ENCODE assay signal across 8 cellular contexts in genomic region chr16:2842340-2843000, GRCh38. TPM values are rescaled to one million over a fixed set of nuclear protein-coding genes. Genes with fewer than 3 reads are reported as not detected.
DNase-seq lines count a peak whose midpoint lies in the region; ATAC-seq, FAIRE-seq and TF ChIP-seq lines count a peak whose summit lies in the region.

No MANE protein-coding gene starts in this region.

- ATAC-seq in gastrocnemius medialis (no peak), GM21576 (IDR thresholded peaks at IDR 0.05; ENCODE audit: unreplicated experiment) (no peak), HG02885 (IDR thresholded peaks at IDR 0.05; ENCODE audit: poor library complexity, unreplicated experiment) (no peak)

- TF ChIP-seq POLR2A in gastrocnemius medialis (IDR thresholded peaks at IDR 0.05): no peak

- intact Hi-C loops in OCI-LY7 (cut with micrococcal nuclease; ENCODE audit: unreplicated experiment) (no loop called here), gastrocnemius medialis (cut with DNase I; ENCODE audit: low total_unique reads) (no loop called here)
- intact Hi-C loops in activated T-helper 2 cell treated with anti-CD3 and anti-CD28 coated beads, Interferon-gamma antibody, Interleukin-2, Interleukin-4, amounts not matched to agents 10 μg/mL and 5 μg/mL and 100 μg/mL, durations not matched to agents 14 hours and 24 hours and 36 hours (cut with micrococcal nuclease): no loop called here

- peaks cover 33% of the 10 kb centered on the region for H3K4me1 Mint-ChIP-seq in activated T-helper 2 cell treated with anti-CD3 and anti-CD28 coated beads, Interferon-gamma antibody, Interleukin-2, Interleukin-4, amounts not matched to agents 10 μg/mL and 5 μg/mL and 100 μg/mL, durations not matched to agents 14 hours and 24 hours and 36 hours (ENCODE audit: low read depth)

- H3K9me2 ChIP-seq in OCI-LY7 (ENCODE audit: insufficient read depth, low read length): no peaks in the 10 kb centered on the region

- H3K27me3 Mint-ChIP-seq in activated T-helper 2 cell treated with anti-CD3 and anti-CD28 coated beads, Interferon-gamma antibody, Interleukin-2, Interleukin-4, amounts not matched to agents 10 μg/mL and 5 μg/mL and 100 μg/mL, durations not matched to agents 14 hours and 24 hours and 36 hours (ENCODE audit: low read depth): no peaks in the 10 kb centered on the region

- peaks cover 3% of the 10 kb centered on the region for H3K9me3 Mint-ChIP-seq in activated T-helper 2 cell treated with anti-CD3 and anti-CD28 coated beads, Interferon-gamma antibody, Interleukin-2, Interleukin-4, amounts not matched to agents 10 μg/mL and 5 μg/mL and 100 μg/mL, durations not matched to agents 14 hours and 24 hours and 36 hours

- H3K36me3 Mint-ChIP-seq in activated T-helper 2 cell treated with anti-CD3 and anti-CD28 coated beads, Interferon-gamma antibody, Interleukin-2, Interleukin-4, amounts not matched to agents 10 μg/mL and 5 μg/mL and 100 μg/mL, durations not matched to agents 14 hours and 24 hours and 36 hours (ENCODE audit: low read depth): no peaks in the 10 kb centered on the region

- H3K9me3 ChIP-seq in OCI-LY7 (ENCODE audit: low read length): no peaks in the 10 kb centered on the region
- no peaks in the 10 kb centered on the region for H3K9me3 ChIP-seq in gastrocnemius medialis

- no peaks in the 10 kb centered on the region for H3K4me1 ChIP-seq in OCI-LY7 (ENCODE audit: insufficient read depth, low read length, poor library complexity, severe bottlenecking)
- H3K4me1 ChIP-seq in gastrocnemius medialis: no peaks in the 10 kb centered on the region

- peak overlapping the region; percentile 71 for H3K27ac Mint-ChIP-seq in activated T-helper 2 cell treated with anti-CD3 and anti-CD28 coated beads, Interferon-gamma antibody, Interleukin-2, Interleukin-4, amounts not matched to agents 10 μg/mL and 5 μg/mL and 100 μg/mL, durations not matched to agents 14 hours and 24 hours and 36 hours

- peaks cover 0 to 25% (median 0%) of the 10 kb centered on the region in 3 donors for H3K27me3 ChIP-seq in gastrocnemius medialis

- H2AFZ ChIP-seq in OCI-LY7 (ENCODE audit: low read length): no peak overlapping the region

- CTCF ChIA-PET in OCI-LY7 (lab: Charles Lee; ENCODE audit: unreplicated experiment): no interaction called here

- no peaks in the 10 kb centered on the region for H3K36me3 ChIP-seq in OCI-LY7 (ENCODE audit: insufficient read depth, low read length)
- H3K36me3 ChIP-seq in gastrocnemius medialis: no peaks in the 10 kb centered on the region

- peak overlapping the region; percentile 65 for H3K4me3 Mint-ChIP-seq in activated T-helper 2 cell treated with anti-CD3 and anti-CD28 coated beads, Interferon-gamma antibody, Interleukin-2, Interleukin-4, amounts not matched to agents 10 μg/mL and 5 μg/mL and 100 μg/mL, durations not matched to agents 14 hours and 24 hours and 36 hours (ENCODE audit: low read depth)

- DNase-seq in D341Med (ENCODE audit: low spot score): peak; percentile 59
- peak; percentile 50 for DNase-seq in OCI-LY7 (ENCODE audit: low spot score)
- peak; percentile 56 for DNase-seq in activated T-helper 2 cell treated with anti-CD3 and anti-CD28 coated beads, Interferon-gamma antibody, Interleukin-2, Interleukin-4, amounts not matched to agents 10 μg/mL and 5 μg/mL and 100 μg/mL, durations not matched to agents 14 hours and 24 hours and 36 hours (ENCODE audit: low spot score)
- DNase-seq in foreskin melanocyte: peak; percentile 24
- no peak for DNase-seq in gastrocnemius medialis
- no peak for DNase-seq in frontal cortex (ENCODE audit: low spot score in 2 of 2)

- in situ Hi-C loops in gastrocnemius medialis (cut with MboI; ENCODE audit: low sequenced_read_pairs in 4 of 4): no loop called here

- H3K4me3 ChIP-seq in OCI-LY7 (ENCODE audit: low read depth, low read length, poor library complexity, severe bottlenecking): no peak overlapping the region
- peak overlapping the region in 3 of 4 donors; percentile 25 to 37 (median 35) for H3K4me3 ChIP-seq in gastrocnemius medialis

- peak; percentile 77 for TF ChIP-seq CTCF in OCI-LY7 (conservative IDR thresholded peaks at IDR 0.05; ENCODE audit: low read length)
- TF ChIP-seq CTCF in gastrocnemius medialis (IDR thresholded peaks at IDR 0.05 in 4 of 5, conservative IDR thresholded peaks at IDR 0.05 in 1 of 5): peak in 4 of 5 experiments; percentile 37 to 54 (median 44)

- POLR2A ChIA-PET in OCI-LY7 (lab: Charles Lee): no interaction called here

- no TSS peak for BruUV-seq in OCI-LY7 (replicated peaks; lab: Mats Ljungman, UMichigan)

- no peaks in the 10 kb centered on the region for H3K79me2 ChIP-seq in OCI-LY7 (ENCODE audit: insufficient read depth, low read depth, low read length)

- H3K27ac ChIP-seq in OCI-LY7 (ENCODE audit: low read depth, low read length, poor library complexity, severe bottlenecking) (no peak overlapping the region), gastrocnemius medialis (no peak overlapping the region)

- no peaks in the 10 kb centered on the region for H4K20me1 ChIP-seq in OCI-LY7 (ENCODE audit: insufficient read depth, low read length)

- FAIRE-seq in frontal cortex (lab: Jason Lieb, UNC): no peak

- H3K4me2 ChIP-seq in OCI-LY7 (ENCODE audit: low read length): no peak overlapping the region

RNA-seq across cellular contexts. Expression of gene ZG16B, which starts 12.4 kb away (rescaled TPM):
- total RNA-seq in OCI-LY7 (2014; rRNA removed; shearing (Covaris generic)): 1.2 and 4.0 TPM in 2 replicates
- total RNA-seq in OCI-LY7 (2022) (2.5 and 2.6 TPM in 2 replicates), gastrocnemius medialis (not detected), frontal cortex (not detected)
- total RNA-seq in activated T-helper 2 cell treated with anti-CD3 and anti-CD28 coated beads, Interferon-gamma antibody, Interleukin-2, Interleukin-4, amounts not matched to agents 10 μg/mL and 5 μg/mL and 100 μg/mL, durations not matched to agents 14 hours and 24 hours and 36 hours: 7.7 and 8.6 TPM in 2 replicates

RNA-seq across cellular contexts. Expression of gene PRSS22, which starts 15.5 kb away (rescaled TPM):
- not detected in 2 replicates for total RNA-seq in OCI-LY7 (2014; rRNA removed; shearing (Covaris generic))
- total RNA-seq in OCI-LY7 (2022) (not detected in 2 replicates), gastrocnemius medialis (not detected), frontal cortex (not detected)
- not detected in 2 replicates for total RNA-seq in activated T-helper 2 cell treated with anti-CD3 and anti-CD28 coated beads, Interferon-gamma antibody, Interleukin-2, Interleukin-4, amounts not matched to agents 10 μg/mL and 5 μg/mL and 100 μg/mL, durations not matched to agents 14 hours and 24 hours and 36 hours

RNA-seq across cellular contexts. Expression of gene PRSS21, which starts 25.4 kb away (rescaled TPM):
- total RNA-seq in OCI-LY7 (2014; rRNA removed; shearing (Covaris generic)): 44.5 and 68.7 TPM in 2 replicates
- total RNA-seq in OCI-LY7 (2022) (69.6 and 75.1 TPM in 2 replicates), gastrocnemius medialis (not detected), frontal cortex (not detected)
- total RNA-seq in activated T-helper 2 cell treated with anti-CD3 and anti-CD28 coated beads, Interferon-gamma antibody, Interleukin-2, Interleukin-4, amounts not matched to agents 10 μg/mL and 5 μg/mL and 100 μg/mL, durations not matched to agents 14 hours and 24 hours and 36 hours: 11.4 and 11.5 TPM in 2 replicates

RNA-seq across cellular contexts. Expression of gene FLYWCH2, which starts 40.5 kb away (rescaled TPM):
- 38.7 and 44.9 TPM in 2 replicates for total RNA-seq in OCI-LY7 (2014; rRNA removed; shearing (Covaris generic))
- total RNA-seq in OCI-LY7 (2022) (22.3 and 23.9 TPM in 2 replicates), gastrocnemius medialis (10 to 100 TPM; 19.5 to 54.5 (median 30.2) TPM), frontal cortex (46.5 TPM)
- 21.0 and 23.6 TPM in 2 replicates for total RNA-seq in activated T-helper 2 cell treated with anti-CD3 and anti-CD28 coated beads, Interferon-gamma antibody, Interleukin-2, Interleukin-4, amounts not matched to agents 10 μg/mL and 5 μg/mL and 100 μg/mL, durations not matched to agents 14 hours and 24 hours and 36 hours

RNA-seq across cellular contexts. Expression of gene PRSS41, which starts 44.2 kb away (rescaled TPM):
- total RNA-seq in OCI-LY7 (2014; rRNA removed; shearing (Covaris generic)): not detected in 2 replicates
- total RNA-seq in OCI-LY7 (2022): not detected in 2 replicates
- total RNA-seq in activated T-helper 2 cell treated with anti-CD3 and anti-CD28 coated beads, Interferon-gamma antibody, Interleukin-2, Interleukin-4, amounts not matched to agents 10 μg/mL and 5 μg/mL and 100 μg/mL, durations not matched to agents 14 hours and 24 hours and 36 hours: not detected in 2 replicates
- total RNA-seq in gastrocnemius medialis: not detected
- total RNA-seq in frontal cortex: not detected

Comparison
In these comparisons a context has a peak if more than half of its experiments do, and no peak if none do; other contexts are left out.
1. DNase-seq: peak in D341Med (single experiment), OCI-LY7 (single experiment), activated T-helper 2 cell treated with anti-CD3 and anti-CD28 coated beads, Interferon-gamma antibody, Interleukin-2, Interleukin-4, amounts not matched to agents 10 μg/mL and 5 μg/mL and 100 μg/mL, durations not matched to agents 14 hours and 24 hours and 36 hours (single experiment) and foreskin melanocyte (single experiment); none in gastrocnemius medialis (0 of 2) and frontal cortex (0 of 2).
2. RNA of gene PRSS21, which starts 25.4 kb away (total RNA-seq): 44.5 to 75.1 TPM in OCI-LY7 and 11.4 to 11.5 TPM in activated T-helper 2 cell treated with anti-CD3 and anti-CD28 coated beads, Interferon-gamma antibody, Interleukin-2, Interleukin-4, amounts not matched to agents 10 μg/mL and 5 μg/mL and 100 μg/mL, durations not matched to agents 14 hours and 24 hours and 36 hours; not detected in gastrocnemius medialis and not detected in frontal cortex (single experiment); every median in the first group is over 10 times any median in the second.